In the genomic region with DNA sequence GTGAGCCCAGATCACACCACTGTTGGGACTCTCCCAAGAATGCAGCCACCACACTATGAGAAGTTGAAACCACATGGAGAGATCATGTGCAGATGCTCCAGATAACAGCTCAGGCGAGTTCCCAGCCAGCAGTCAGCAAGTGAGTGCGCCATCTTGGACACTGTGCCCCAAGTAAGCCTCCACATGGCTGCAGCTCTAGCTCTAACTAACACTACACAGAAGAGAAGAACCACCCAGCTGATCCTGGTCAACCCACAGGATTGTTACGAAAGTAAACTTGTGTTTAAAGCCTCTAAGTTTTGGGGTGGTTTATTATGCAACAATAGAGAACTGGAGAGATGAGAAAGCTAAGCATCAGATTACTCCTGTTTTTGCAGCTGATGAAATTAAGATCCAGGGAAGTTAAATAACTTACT, we compare ENCODE assay signal across 19 cellular contexts. TPM values are rescaled to one million over a fixed set of nuclear protein-coding genes. Genes with fewer than 3 reads are reported as not detected.
A peak's percentile ranks its signal among the peaks of the same experiment; 100 is the strongest.
DNase-seq lines count a peak whose midpoint lies in the region; TF ChIP-seq lines count a peak whose summit lies in the region.
"Had no signal": no experiment of that assay in that cellular context is flagged by ENCODE, and none has a peak within 500 bp of the region (broad histone marks: within the 10 kb centered on the region; RNA-seq: fewer than 3 reads in every experiment).

No MANE protein-coding gene starts in this region.

- no peak overlapping the region for H3K4me3 Mint-ChIP-seq in MCF 10A (ENCODE audit: unreplicated experiment)
- H3K4me3 Mint-ChIP-seq: activated naive CD4-positive, alpha-beta T cell treated with anti-CD3 and anti-CD28 coated beads, Interleukin-2, amount 50 U/mL, for 24 hours; T-cell had no signal

- H3K27ac ChIP-seq in mammary epithelial cell (ENCODE audit: insufficient read depth, low read depth, low read length) (no peak overlapping the region), osteoblast (ENCODE audit: low read depth, low read length) (no peak overlapping the region)
- H3K27ac ChIP-seq: epithelial cell of prostate, lower lobe of right lung had no signal

- no peak for TF ChIP-seq POLR2A in NB4 (IDR thresholded peaks at IDR 0.05; ENCODE audit: extremely low read depth, insufficient read length)

- H3K4me3 ChIP-seq in mammary epithelial cell (replicated peaks in 1 of 3; ENCODE audit: insufficient read depth in 1 of 3, low read depth in 2 of 3, low read length in 3 of 3) (no peak overlapping the region), NB4 (ENCODE audit: low read depth, low read length) (no peak overlapping the region), osteoblast (ENCODE audit: insufficient read depth, low read length) (no peak overlapping the region)
- H3K4me3 ChIP-seq: lower lobe of right lung had no signal

- BruUV-seq in MCF 10A (replicated peaks; lab: Mats Ljungman, UMichigan) (no TSS peak), mammary epithelial cell (replicated peaks; lab: Mats Ljungman, UMichigan) (no TSS peak)

- no peaks in the 10 kb centered on the region for H3K4me1 Mint-ChIP-seq in MCF 10A (ENCODE audit: insufficient read depth, unreplicated experiment)
- H3K4me1 Mint-ChIP-seq: activated naive CD4-positive, alpha-beta T cell treated with anti-CD3 and anti-CD28 coated beads, Interleukin-2, amount 50 U/mL, for 24 hours; T-cell had no signal

- POLR2A ChIA-PET in MCF 10A (lab: Yijun Ruan, JAX): no interaction called here

- no peaks in the 10 kb centered on the region for H3K36me3 ChIP-seq in mammary epithelial cell (ENCODE audit: insufficient read depth, low read length)
- H3K36me3 ChIP-seq in osteoblast (ENCODE audit: insufficient read depth, low read length): no peaks in the 10 kb centered on the region
- H3K36me3 ChIP-seq: lower lobe of right lung had no signal

- intact Hi-C loops in MCF 10A (cut with micrococcal nuclease): loop anchor here (10.0 kb wide), 1 partner anchor 534 kb away; a partner anchor contains a TSS
- intact Hi-C loops in mammary epithelial cell (cut with micrococcal nuclease): no loop called here

- H3K27me3 Mint-ChIP-seq in MCF 10A (ENCODE audit: insufficient read depth, unreplicated experiment): no peaks in the 10 kb centered on the region

- no peaks in the 10 kb centered on the region for H3K79me2 ChIP-seq in mammary epithelial cell (ENCODE audit: insufficient read depth, low read length)
- H3K79me2 ChIP-seq in osteoblast (ENCODE audit: insufficient read depth, low read length): no peaks in the 10 kb centered on the region

- DNase-seq in MCF 10A (ENCODE audit: unreplicated experiment) (peak; percentile 18), mammary epithelial cell (no peak), NB4 (ENCODE audit: low read depth) (peak; percentile 69), amniotic epithelial cell (ENCODE audit: low read depth) (peak; percentile 42), osteoblast (ENCODE audit: insufficient read length, low spot score, missing footprints) (peak; percentile 72), NCI-H1436 treated with DMSO at 0.1 percent for 48 hours (lab: John Stamatoyannopoulos, UW) (no peak)
- no peak for DNase-seq in activated naive CD4-positive, alpha-beta T cell treated with anti-CD3 and anti-CD28 coated beads, Interleukin-2, amount 50 U/mL, for 16 hours
- DNase-seq in stimulated activated CD4-positive, alpha-beta T cell treated with anti-CD3 and anti-CD28 coated beads, Interleukin-12 subunit alpha, Interleukin-12 subunit beta, amount 100 ng/mL, for 4 hours: no peak
- DNase-seq: activated CD4-positive, alpha-beta T cell treated with anti-CD3 and anti-CD28 coated beads for 48 hours; Caco-2; kidney; lower lobe of right lung; NCI-H1105; NK-92 treated with Interleukin-12 subunit alpha and Interleukin-12 subunit beta, amount 100 ng/mL, for 24 hours; posterior cingulate gyrus; substantia nigra; T-cell had no signal

- H3K9me3 ChIP-seq in mammary epithelial cell (replicated peaks; ENCODE audit: insufficient read depth, low read length) (no peaks in the 10 kb centered on the region), osteoblast (ENCODE audit: low read depth, low read length) (no peaks in the 10 kb centered on the region)
- H3K9me3 ChIP-seq: Caco-2, lower lobe of right lung had no signal

- no peaks in the 10 kb centered on the region for H3K36me3 Mint-ChIP-seq in MCF 10A (ENCODE audit: insufficient read depth, unreplicated experiment)
- H3K36me3 Mint-ChIP-seq: activated naive CD4-positive, alpha-beta T cell treated with anti-CD3 and anti-CD28 coated beads, Interleukin-2, amount 50 U/mL, for 24 hours; T-cell had no signal

- 90% methylated on average over 2 of the region's 3 CpGs for WGBS in mammary epithelial cell (ENCODE audit: low coverage, missing lambda C conversion rate)

- H2AFZ ChIP-seq in mammary epithelial cell (ENCODE audit: low read depth, low read length) (no peak overlapping the region), osteoblast (ENCODE audit: low read length) (no peak overlapping the region)

- dilution Hi-C loops in mammary epithelial cell (cut with HindIII; ENCODE audit: low sequenced_read_pairs): no loop called here

- no peak overlapping the region for H3K27ac Mint-ChIP-seq in MCF 10A (ENCODE audit: low read depth, unreplicated experiment)
- H3K27ac Mint-ChIP-seq: activated naive CD4-positive, alpha-beta T cell treated with anti-CD3 and anti-CD28 coated beads, Interleukin-2, amount 50 U/mL, for 24 hours; T-cell had no signal

- H3K4me2 ChIP-seq in mammary epithelial cell (ENCODE audit: insufficient read depth, low read depth, low read length): no peak overlapping the region
- no peak overlapping the region for H3K4me2 ChIP-seq in osteoblast (ENCODE audit: insufficient read depth, low read length)

- H3K9me3 Mint-ChIP-seq in MCF 10A (ENCODE audit: unreplicated experiment): no peaks in the 10 kb centered on the region
- H3K9me3 Mint-ChIP-seq: activated naive CD4-positive, alpha-beta T cell treated with anti-CD3 and anti-CD28 coated beads, Interleukin-2, amount 50 U/mL, for 24 hours; T-cell had no signal

- H3K9ac ChIP-seq in mammary epithelial cell (ENCODE audit: insufficient read depth, low read length): no peak overlapping the region

- TF ChIP-seq CTCF in MCF 10A (IDR thresholded peaks at IDR 0.05; ENCODE audit: unreplicated experiment) (no peak), mammary epithelial cell (conservative IDR thresholded peaks at IDR 0.05 in 1 of 2, IDR thresholded peaks at IDR 0.05 in 1 of 2; ENCODE audit: extremely low read depth in 1 of 2, insufficient read depth in 1 of 2, low read depth in 1 of 2, low read length in 2 of 2) (no peak), NB4 (IDR thresholded peaks at IDR 0.05; ENCODE audit: low read depth, low read length) (no peak), osteoblast (IDR thresholded peaks at IDR 0.05; ENCODE audit: extremely low read depth, low read depth, low read length) (no peak)

- H3K4me1 ChIP-seq in mammary epithelial cell (ENCODE audit: insufficient read depth, low read length): no peaks in the 10 kb centered on the region
- H3K4me1 ChIP-seq in osteoblast (ENCODE audit: insufficient read depth, low read length): peaks cover 4% of the 10 kb centered on the region
- H3K4me1 ChIP-seq: lower lobe of right lung had no signal

- CTCF ChIA-PET in MCF 10A (lab: Yijun Ruan, JAX) (interaction anchor here (0.6 to 2.5 kb wide), 5 partner anchors 15 to 321 kb away, joined by 3 to 7 read pairs (median 3); no protein-coding TSS in a partner anchor), mammary epithelial cell (lab: Charles Lee; ENCODE audit: low non-redundant PET) (no interaction called here)

- H4K20me1 ChIP-seq in mammary epithelial cell (ENCODE audit: insufficient read depth, low read length) (no peaks in the 10 kb centered on the region), osteoblast (ENCODE audit: insufficient read depth, low read length) (no peaks in the 10 kb centered on the region)

- H3K27me3 ChIP-seq in mammary epithelial cell (ENCODE audit: insufficient read depth, low read length) (no peaks in the 10 kb centered on the region), osteoblast (ENCODE audit: insufficient read depth, low read length) (no peaks in the 10 kb centered on the region)

- in situ Hi-C loops in mammary epithelial cell (cut with MboI; ENCODE audit: low sequenced_read_pairs in 2 of 2): loop anchor here (25.0 kb wide), 3 partner anchors 97 to 322 kb away; no protein-coding TSS in a partner anchor

RNA-seq across cellular contexts. Expression of a gene that starts 25.8 kb away (rescaled TPM):
- 12.6 and 21.4 TPM in 2 replicates for total RNA-seq in MCF 10A (2022)
- total RNA-seq in mammary epithelial cell: 10 to 100 TPM; 22.7 to 42.0 TPM
- 15.2 TPM for polyA plus RNA-seq in mammary epithelial cell
- polyA minus RNA-seq in mammary epithelial cell: 22.6 TPM
- total RNA-seq in osteoblast: 65.1 and 68.4 TPM in 2 replicates

RNA-seq across cellular contexts. Expression of a gene that starts 29.2 kb away (rescaled TPM):
- total RNA-seq in MCF 10A (2022) (201 and 219 TPM in 2 replicates), mammary epithelial cell (100 to 1,000 TPM; 159 to 191 TPM), osteoblast (114 and 122 TPM in 2 replicates)
- polyA plus RNA-seq in mammary epithelial cell: 115 TPM
- 324 TPM for polyA minus RNA-seq in mammary epithelial cell

Comparison
In these comparisons a context has a peak if more than half of its experiments do, and no peak if none do; other contexts are left out.
1. DNase-seq: peak in MCF 10A (single experiment), NB4 (single experiment), amniotic epithelial cell (single experiment) and osteoblast (single experiment); none in mammary epithelial cell (single experiment), NCI-H1436 treated with DMSO at 0.1 percent for 48 hours (single experiment), activated naive CD4-positive, alpha-beta T cell treated with anti-CD3 and anti-CD28 coated beads, Interleukin-2, amount 50 U/mL, for 16 hours (single experiment) and stimulated activated CD4-positive, alpha-beta T cell treated with anti-CD3 and anti-CD28 coated beads, Interleukin-12 subunit alpha, Interleukin-12 subunit beta, amount 100 ng/mL, for 4 hours (single experiment).